10 cellular contexts compared by ENCODE assay signal in genomic region chr2:97992836-97993825, GRCh38.
DNase-seq lines count a peak whose midpoint lies in the region; ATAC-seq and TF ChIP-seq lines count a peak whose summit lies in the region.
"Had no signal": no experiment of that assay in that cellular context is flagged by ENCODE, and none has a peak within 500 bp of the region (broad histone marks: within the 10 kb centered on the region; RNA-seq: fewer than 3 reads in every experiment).

No MANE protein-coding gene starts in this region.

- no peaks in the 10 kb centered on the region for H3K9me3 ChIP-seq in parathyroid adenoma (ENCODE audit: control insufficient read depth, low read length)

- no peaks in the 10 kb centered on the region for H3K9me3 Mint-ChIP-seq in effector memory CD8-positive, alpha-beta T cell

- H3K9ac ChIP-seq in parathyroid adenoma: no peak overlapping the region

- no peaks in the 10 kb centered on the region for H3K27me3 ChIP-seq in parathyroid adenoma (ENCODE audit: control insufficient read depth, insufficient read depth, low read length)

- H3K4me3 ChIP-seq in GM12865 (ENCODE audit: low read depth, low read length) (peak overlapping the region; percentile 90), parathyroid adenoma (ENCODE audit: low read depth, low read length) (peak overlapping the region; percentile 81)

- H3K27ac ChIP-seq in parathyroid adenoma: no peak overlapping the region
- H3K27ac ChIP-seq: WERI-Rb-1 had no signal

- H3K36me3 ChIP-seq in parathyroid adenoma (ENCODE audit: control insufficient read depth, insufficient read depth, low read length): no peaks in the 10 kb centered on the region
- H3K36me3 ChIP-seq: WERI-Rb-1 had no signal

- H3K4me1 ChIP-seq in parathyroid adenoma: peaks cover 13% of the 10 kb centered on the region

- H3K4me2 ChIP-seq in parathyroid adenoma (ENCODE audit: low read length): peak overlapping the region; percentile 91

- peaks cover 35 to 56% of the 10 kb centered on the region in 2 donors for H3K4me1 Mint-ChIP-seq in effector memory CD8-positive, alpha-beta T cell (ENCODE audit: low read depth in 2 of 2)

- TF ChIP-seq CTCF in GM12865 (IDR thresholded peaks at IDR 0.05; ENCODE audit: insufficient read depth, low read depth, low read length, missing control alignments) (no peak), parathyroid adenoma (IDR thresholded peaks at IDR 0.05) (no peak)

- no peak for ATAC-seq in effector memory CD8-positive, alpha-beta T cell (replicated peaks)
- ATAC-seq in GM18519 (IDR thresholded peaks at IDR 0.05; ENCODE audit: low FRiP score, unreplicated experiment): no peak
- ATAC-seq: esophagus mucosa had no signal

- no peak overlapping the region for H2AFZ ChIP-seq in parathyroid adenoma

- H3K36me3 Mint-ChIP-seq in effector memory CD8-positive, alpha-beta T cell (ENCODE audit: insufficient read depth): peaks cover 5% of the 10 kb centered on the region

- H3K79me2 ChIP-seq in parathyroid adenoma: peaks cover 42% of the 10 kb centered on the region

- no peak overlapping the region for H3K27ac Mint-ChIP-seq in effector memory CD8-positive, alpha-beta T cell

- H3K27me3 Mint-ChIP-seq in effector memory CD8-positive, alpha-beta T cell: no peaks in the 10 kb centered on the region

- DNase-seq in GM12865 (ENCODE audit: low read depth) (no peak), NCI-H69 (lab: John Stamatoyannopoulos, UW) (peak; percentile 2), cerebellar nuclear complex (lab: John Stamatoyannopoulos, UW) (no peak), SW 1271 (lab: John Stamatoyannopoulos, UW) (no peak)
- DNase-seq in effector memory CD8-positive, alpha-beta T cell: no peak
- DNase-seq: stimulated activated CD4-positive, alpha-beta T cell treated with anti-CD3 and anti-CD28 coated beads, Interleukin-4, amount 100 ng/mL, for 4 hours; WERI-Rb-1 had no signal

- H3K4me3 Mint-ChIP-seq in effector memory CD8-positive, alpha-beta T cell: peak overlapping the region; percentile 81 to 88
